In genomic region chr10:126188679-126189200, GRCh38 we compare ENCODE assay signal across 2 cellular contexts.
TF ChIP-seq lines count a peak whose summit lies in the region.

No MANE protein-coding gene starts in this region.

TF ChIP-seq in HEK293, 187 proteins besides CTCF, POLR2A, EP300 and RAD21 (continued from another document and continues in another):
- TF ChIP-seq ZNF26 (tag by site-specific recombination; IDR thresholded peaks at IDR 0.05) (no peak), ZNF704 (tag by site-specific recombination; IDR thresholded peaks at IDR 0.05) (no peak), ZNF16 (tag by site-specific recombination; IDR thresholded peaks at IDR 0.05; ENCODE audit: low read depth) (no peak), ZBTB49 (tag by site-specific recombination; IDR thresholded peaks at IDR 0.05; ENCODE audit: low read depth) (no peak), REST (tag by site-specific recombination; IDR thresholded peaks at IDR 0.05) (no peak), TCF7L2 (IDR thresholded peaks at IDR 0.05; ENCODE audit: borderline replicate concordance, low read depth, low read length) (no peak), ZBTB6 (tag by site-specific recombination; IDR thresholded peaks at IDR 0.05) (no peak), MEIS1 (CRISPR knock-in tag; IDR thresholded peaks at IDR 0.05; ENCODE audit: borderline replicate concordance) (no peak), SP3 (tag by site-specific recombination; IDR thresholded peaks at IDR 0.05) (no peak), SCRT2 (tag by site-specific recombination; IDR thresholded peaks at IDR 0.05) (peak; percentile 58)
- TF ChIP-seq, protein P1, sequence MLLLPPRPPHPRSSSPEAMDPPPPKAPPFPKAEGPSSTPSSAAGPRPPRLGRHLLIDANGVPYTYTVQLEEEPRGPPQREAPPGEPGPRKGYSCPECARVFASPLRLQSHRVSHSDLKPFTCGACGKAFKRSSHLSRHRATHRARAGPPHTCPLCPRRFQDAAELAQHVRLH (tag by site-specific recombination; IDR thresholded peaks at IDR 0.05) = no peak

TF ChIP-seq in K562, 482 proteins besides CTCF, POLR2A, EP300 and RAD21 (continued from another document):
- TF ChIP-seq, protein P2, sequence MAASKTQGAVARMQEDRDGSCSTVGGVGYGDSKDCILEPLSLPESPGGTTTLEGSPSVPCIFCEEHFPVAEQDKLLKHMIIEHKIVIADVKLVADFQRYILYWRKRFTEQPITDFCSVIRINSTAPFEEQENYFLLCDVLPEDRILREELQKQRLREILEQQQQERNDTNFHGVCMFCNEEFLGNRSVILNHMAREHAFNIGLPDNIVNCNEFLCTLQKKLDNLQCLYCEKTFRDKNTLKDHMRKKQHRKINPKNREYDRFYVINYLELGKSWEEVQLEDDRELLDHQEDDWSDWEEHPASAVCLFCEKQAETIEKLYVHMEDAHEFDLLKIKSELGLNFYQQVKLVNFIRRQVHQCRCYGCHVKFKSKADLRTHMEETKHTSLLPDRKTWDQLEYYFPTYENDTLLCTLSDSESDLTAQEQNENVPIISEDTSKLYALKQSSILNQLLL (CRISPR knock-in tag; IDR thresholded peaks at IDR 0.05; ENCODE audit: borderline replicate concordance) = no peak
- TF ChIP-seq, protein P3, sequence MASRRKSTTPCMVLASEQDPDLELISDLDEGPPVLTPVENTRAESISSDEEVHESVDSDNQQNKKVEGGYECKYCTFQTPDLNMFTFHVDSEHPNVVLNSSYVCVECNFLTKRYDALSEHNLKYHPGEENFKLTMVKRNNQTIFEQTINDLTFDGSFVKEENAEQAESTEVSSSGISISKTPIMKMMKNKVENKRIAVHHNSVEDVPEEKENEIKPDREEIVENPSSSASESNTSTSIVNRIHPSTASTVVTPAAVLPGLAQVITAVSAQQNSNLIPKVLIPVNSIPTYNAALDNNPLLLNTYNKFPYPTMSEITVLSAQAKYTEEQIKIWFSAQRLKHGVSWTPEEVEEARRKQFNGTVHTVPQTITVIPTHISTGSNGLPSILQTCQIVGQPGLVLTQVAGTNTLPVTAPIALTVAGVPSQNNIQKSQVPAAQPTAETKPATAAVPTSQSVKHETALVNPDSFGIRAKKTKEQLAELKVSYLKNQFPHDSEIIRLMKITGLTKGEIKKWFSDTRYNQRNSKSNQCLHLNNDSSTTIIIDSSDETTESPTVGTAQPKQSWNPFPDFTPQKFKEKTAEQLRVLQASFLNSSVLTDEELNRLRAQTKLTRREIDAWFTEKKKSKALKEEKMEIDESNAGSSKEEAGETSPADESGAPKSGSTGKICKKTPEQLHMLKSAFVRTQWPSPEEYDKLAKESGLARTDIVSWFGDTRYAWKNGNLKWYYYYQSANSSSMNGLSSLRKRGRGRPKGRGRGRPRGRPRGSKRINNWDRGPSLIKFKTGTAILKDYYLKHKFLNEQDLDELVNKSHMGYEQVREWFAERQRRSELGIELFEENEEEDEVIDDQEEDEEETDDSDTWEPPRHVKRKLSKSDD (conservative IDR thresholded peaks at IDR 0.05; ENCODE audit: low read length) = no peak
